22 cellular contexts compared by ENCODE assay signal in genomic region chr2:231573096-231573495, GRCh38. TPM values are rescaled to one million over a fixed set of nuclear protein-coding genes. Genes with fewer than 3 reads are reported as not detected.
"Had no signal": no experiment of that assay in that cellular context is flagged by ENCODE, and none has a peak within 500 bp of the region (broad histone marks: within the 10 kb centered on the region; RNA-seq: fewer than 3 reads in every experiment).

No MANE protein-coding gene starts in this region.

- ATAC-seq: activated naive CD4-positive, alpha-beta T cell treated with anti-CD3 and anti-CD28 coated beads, Interleukin-2, amount 50 U/mL, for 72 hours; heart right ventricle; stimulated activated effector memory CD8-positive, alpha-beta T cell treated with anti-CD3 and anti-CD28 coated beads, Interleukin-12 subunit alpha, Interleukin-12 subunit beta, amount 100 ng/mL, for 72 hours had no signal

- H3K4me3 Mint-ChIP-seq: nephron; stimulated activated effector memory CD8-positive, alpha-beta T cell treated with anti-CD3 and anti-CD28 coated beads, Interleukin-12 subunit alpha, Interleukin-12 subunit beta, amount 100 ng/mL, for 72 hours had no signal

- DNase-seq: activated CD4-positive, CD25-positive, alpha-beta regulatory T cell treated with anti-CD3 and anti-CD28 coated beads, Interleukin-2, amount 50 U/mL, for 72 hours; activated gamma-delta T cell; adrenal gland; effector CD4-positive, alpha-beta T cell; heart right ventricle; islet precursor cell; lower lobe of right lung; occipital lobe; sigmoid colon; stimulated activated CD4-positive, alpha-beta T cell treated with anti-CD3 and anti-CD28 coated beads, Interleukin-4, amount 100 ng/mL, for 24 hours; stomach; T1000; upper lobe of left lung had no signal

- H3K4me3 ChIP-seq: adrenal gland, esophagus muscularis mucosa, heart right ventricle, lower lobe of right lung, sigmoid colon, stomach, upper lobe of left lung had no signal

- H3K27ac ChIP-seq: adrenal gland, esophagus muscularis mucosa, heart right ventricle, lower lobe of right lung, sigmoid colon, stomach, upper lobe of left lung had no signal

- H3K27me3 ChIP-seq: adrenal gland, esophagus muscularis mucosa, heart right ventricle, sigmoid colon, upper lobe of left lung had no signal

- H3K36me3 ChIP-seq: adrenal gland, esophagus muscularis mucosa, heart right ventricle, lower lobe of right lung, sigmoid colon, stomach, upper lobe of left lung had no signal

- H3K4me1 ChIP-seq: adrenal gland, heart right ventricle, lower lobe of right lung, sigmoid colon, stomach, upper lobe of left lung had no signal

- H3K36me3 Mint-ChIP-seq: activated naive CD4-positive, alpha-beta T cell treated with anti-CD3 and anti-CD28 coated beads, Interleukin-2, amount 50 U/mL, for 72 hours; stimulated activated effector memory CD8-positive, alpha-beta T cell treated with anti-CD3 and anti-CD28 coated beads, Interleukin-12 subunit alpha, Interleukin-12 subunit beta, amount 100 ng/mL, for 72 hours had no signal

- H3K9me3 ChIP-seq: adrenal gland, esophagus muscularis mucosa, heart right ventricle, lower lobe of right lung, sigmoid colon, stomach, upper lobe of left lung had no signal

- H3K27ac Mint-ChIP-seq: stimulated activated effector memory CD8-positive, alpha-beta T cell treated with anti-CD3 and anti-CD28 coated beads, Interleukin-12 subunit alpha, Interleukin-12 subunit beta, amount 100 ng/mL, for 72 hours had no signal

- H3K9me3 Mint-ChIP-seq: activated naive CD4-positive, alpha-beta T cell treated with anti-CD3 and anti-CD28 coated beads, Interleukin-2, amount 50 U/mL, for 72 hours; nephron; stimulated activated effector memory CD8-positive, alpha-beta T cell treated with anti-CD3 and anti-CD28 coated beads, Interleukin-12 subunit alpha, Interleukin-12 subunit beta, amount 100 ng/mL, for 72 hours had no signal

RNA-seq across cellular contexts. Expression of gene TEX44, which starts 19.6 kb away (rescaled TPM):
- total RNA-seq: activated naive CD4-positive, alpha-beta T cell treated with anti-CD3 and anti-CD28 coated beads, Interleukin-2, amount 50 U/mL, for 72 hours; adrenal gland; bronchial epithelial cell; cerebellum; endothelial cell of umbilical vein; esophagus muscularis mucosa; heart right ventricle; lower lobe of right lung; occipital lobe; renal cortical epithelial cell; sigmoid colon; stomach; temporal lobe; upper lobe of left lung had no signal
- polyA plus RNA-seq: adrenal gland, endothelial cell of umbilical vein, heart right ventricle, sigmoid colon, stomach had no signal

RNA-seq across cellular contexts. Expression of gene NMUR1, which starts 42.9 kb away (rescaled TPM):
- total RNA-seq: activated naive CD4-positive, alpha-beta T cell treated with anti-CD3 and anti-CD28 coated beads, Interleukin-2, amount 50 U/mL, for 72 hours; bronchial epithelial cell; endothelial cell of umbilical vein; occipital lobe had no signal
- polyA plus RNA-seq: endothelial cell of umbilical vein had no signal
